ENCODE assay signal across 25 cellular contexts in the genomic region with DNA sequence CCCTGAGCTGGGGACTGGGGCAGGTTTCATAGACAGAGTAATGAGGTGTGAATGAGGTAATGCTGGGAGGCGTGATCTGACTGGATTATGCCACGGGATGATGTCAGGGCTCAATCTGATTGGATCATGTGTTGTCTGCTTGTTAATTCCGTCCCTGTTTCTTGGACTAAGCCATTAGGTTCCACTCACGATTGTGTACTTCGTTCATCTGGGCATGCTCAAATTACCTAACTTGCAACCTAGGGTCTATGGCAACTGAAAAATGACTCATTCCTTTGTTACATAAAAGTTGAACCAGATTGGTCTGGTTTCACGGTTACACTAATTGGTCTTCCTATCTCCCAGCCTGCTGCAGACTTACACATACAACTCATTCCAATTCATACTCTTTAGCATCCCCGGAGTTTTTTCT. TPM values are rescaled to one million over a fixed set of nuclear protein-coding genes. Genes with fewer than 3 reads are reported as not detected.
DNase-seq lines count a peak whose midpoint lies in the region; ATAC-seq and TF ChIP-seq lines count a peak whose summit lies in the region.
"Had no signal": no experiment of that assay in that cellular context is flagged by ENCODE, and none has a peak within 500 bp of the region (broad histone marks: within the 10 kb centered on the region; RNA-seq: fewer than 3 reads in every experiment).

No MANE protein-coding gene starts in this region.

- POLR2A ChIA-PET in activated CD4-positive, alpha-beta T cell treated with anti-CD3 and anti-CD28 coated beads for 36 hours (lab: Charles Lee), result no interaction called here

- no peaks in the 10 kb centered on the region for H3K4me1 ChIP-seq in thyroid gland
- H3K4me1 ChIP-seq: foreskin keratinocyte, SJCRH30 had no signal

- peaks cover 1% of the 10 kb centered on the region for H3K9me3 Mint-ChIP-seq in activated CD4-positive, alpha-beta T cell treated with anti-CD3 and anti-CD28 coated beads for 36 hours (ENCODE audit: low read depth)

- CTCF ChIA-PET in activated CD4-positive, alpha-beta T cell treated with anti-CD3 and anti-CD28 coated beads for 36 hours (lab: Charles Lee), result interaction anchor here (3.1 kb wide), 1 partner anchor 13 kb away, joined by 13 read pairs; no protein-coding TSS in a partner anchor

- H3K27ac Mint-ChIP-seq in activated CD4-positive, alpha-beta T cell treated with anti-CD3 and anti-CD28 coated beads for 36 hours, result no peak overlapping the region
- H3K27ac Mint-ChIP-seq: activated CD8-positive, alpha-beta T cell treated with anti-CD3 and anti-CD28 coated beads, Interleukin-2, amount 10 ng/mL, durations not matched to agents 7 days and 5 days; activated naive CD8-positive, alpha-beta T cell treated with anti-CD3 and anti-CD28 coated beads, Interleukin-2, amount 50 U/mL, for 24 hours; CD8-positive, alpha-beta T cell; WTC11 had no signal

- no peaks in the 10 kb centered on the region for H3K27me3 ChIP-seq in thyroid gland
- H3K27me3 ChIP-seq: foreskin keratinocyte, hepatocyte, SJCRH30 had no signal

- peaks cover 10% of the 10 kb centered on the region for H3K27me3 Mint-ChIP-seq in activated CD4-positive, alpha-beta T cell treated with anti-CD3 and anti-CD28 coated beads for 36 hours
- H3K27me3 Mint-ChIP-seq: brain had no signal

- H3K4me3 Mint-ChIP-seq in activated CD4-positive, alpha-beta T cell treated with anti-CD3 and anti-CD28 coated beads for 36 hours, result no peak overlapping the region
- H3K4me3 Mint-ChIP-seq: activated CD8-positive, alpha-beta T cell treated with anti-CD3 and anti-CD28 coated beads, Interleukin-2, amount 10 ng/mL, durations not matched to agents 7 days and 5 days; activated naive CD8-positive, alpha-beta T cell treated with anti-CD3 and anti-CD28 coated beads, Interleukin-2, amount 50 U/mL, for 24 hours; brain; CD8-positive, alpha-beta T cell; WTC11 had no signal

- WGBS in thyroid gland, 2 donors, result 70 to 89% methylated on average over 7 of the region's 7 CpGs

- peak; percentile 61 for ATAC-seq in activated CD4-positive, alpha-beta T cell treated with anti-CD3 and anti-CD28 coated beads for 36 hours
- ATAC-seq: activated CD8-positive, alpha-beta T cell treated with anti-CD3 and anti-CD28 coated beads, Interleukin-2, amount 10 ng/mL, durations not matched to agents 7 days and 5 days; activated naive CD8-positive, alpha-beta T cell treated with anti-CD3 and anti-CD28 coated beads, Interleukin-2, amount 50 U/mL, for 24 hours; CD8-positive, alpha-beta T cell; foreskin keratinocyte; WTC11 had no signal

- H3K9me3 ChIP-seq in thyroid gland, result no peaks in the 10 kb centered on the region
- H3K9me3 ChIP-seq: SJCRH30 had no signal

- intact Hi-C loops in activated CD4-positive, alpha-beta T cell treated with anti-CD3 and anti-CD28 coated beads for 36 hours (cut with DNase I, micrococcal nuclease), result no loop called here
- intact Hi-C loops in thyroid gland (cut with DNase I), result no loop called here

- no peak for TF ChIP-seq CTCF in fibroblast of mammary gland (conservative IDR thresholded peaks at IDR 0.05; ENCODE audit: control insufficient read depth, insufficient read depth, low read depth, low read length)
- no peak for TF ChIP-seq CTCF in thyroid gland (IDR thresholded peaks at IDR 0.05)

- H3K27ac ChIP-seq in thyroid gland, result no peak overlapping the region
- H3K27ac ChIP-seq: foreskin keratinocyte, hepatocyte, SJCRH30 had no signal

- H3K4me3 ChIP-seq in fibroblast of mammary gland (ENCODE audit: control insufficient read depth, low read depth, low read length) (no peak overlapping the region), thyroid gland (replicated peaks in 1 of 3) (no peak overlapping the region)
- H3K4me3 ChIP-seq: hepatocyte, SJCRH30 had no signal

- no peaks in the 10 kb centered on the region for H3K36me3 ChIP-seq in thyroid gland
- H3K36me3 ChIP-seq: SJCRH30 had no signal

- no peak for TF ChIP-seq POLR2A in thyroid gland (IDR thresholded peaks at IDR 0.05)

- DNase-seq in activated CD4-positive, alpha-beta T cell treated with anti-CD3 and anti-CD28 coated beads for 36 hours, result peak; percentile 34
- no peak for DNase-seq in activated CD4-positive, alpha-beta T cell treated with anti-CD3 and anti-CD28 coated beads for 4 hours
- DNase-seq in H4 (ENCODE audit: low spot score) (peak; percentile 67), NCI-H748 treated with DMSO at 0.1 percent for 48 hours (lab: John Stamatoyannopoulos, UW) (peak; percentile 31), fibroblast of mammary gland (ENCODE audit: low read depth) (peak; percentile 44), epidermal melanocyte (ENCODE audit: insufficient read length, low spot score) (no peak), thyroid gland (no peak), SIG-M5 (lab: John Stamatoyannopoulos, UW) (no peak)
- DNase-seq: activated CD8-positive, alpha-beta T cell treated with anti-CD3 and anti-CD28 coated beads, Interleukin-2, amount 10 ng/mL, durations not matched to agents 7 days and 5 days; activated naive CD8-positive, alpha-beta T cell treated with anti-CD3 and anti-CD28 coated beads, Interleukin-2, amount 50 U/mL, for 24 hours; activated T-cell treated with anti-CD3 and anti-CD28 coated beads, Interleukin-2, amount 50 U/mL, for 48 hours; CD8-positive, alpha-beta T cell; cortex of kidney; foreskin keratinocyte; KG1; NCI-H1436 treated with DMSO at 0.1 percent for 48 hours; NCI-H446; nucleus accumbens had no signal

- no peaks in the 10 kb centered on the region for H3K36me3 Mint-ChIP-seq in activated CD4-positive, alpha-beta T cell treated with anti-CD3 and anti-CD28 coated beads for 36 hours (ENCODE audit: low read depth)
- H3K36me3 Mint-ChIP-seq: brain; CD8-positive, alpha-beta T cell; WTC11 had no signal

- H3K4me1 Mint-ChIP-seq in activated CD4-positive, alpha-beta T cell treated with anti-CD3 and anti-CD28 coated beads for 36 hours, result no peaks in the 10 kb centered on the region
- H3K4me1 Mint-ChIP-seq: activated naive CD8-positive, alpha-beta T cell treated with anti-CD3 and anti-CD28 coated beads, Interleukin-2, amount 50 U/mL, for 24 hours; brain had no signal

RNA-seq across cellular contexts. Expression of gene OR10A5, which starts 20.1 kb away (rescaled TPM):
- not detected for total RNA-seq in activated CD4-positive, alpha-beta T cell treated with anti-CD3 and anti-CD28 coated beads for 36 hours
- total RNA-seq in H4 (2014; rRNA removed; shearing (Covaris generic)), result not detected in 2 replicates
- not detected for total RNA-seq in thyroid gland
- total RNA-seq: activated CD8-positive, alpha-beta T cell treated with anti-CD3 and anti-CD28 coated beads, Interleukin-2, amount 10 ng/mL, durations not matched to agents 7 days and 5 days; CD8-positive, alpha-beta T cell; foreskin keratinocyte; hepatocyte; lower leg skin; OCI-LY7; SJCRH30; T-helper 2 cell treated with Interferon-gamma antibody and Interleukin-4, amounts not matched to agents 100 ng/mL and 5 ng/mL, for 36 hours; WTC11 had no signal

RNA-seq across cellular contexts. Expression of gene OR6A2, which starts 25.9 kb away (rescaled TPM):
- under 1 TPM; 0.14 to 0.25 TPM for total RNA-seq in activated CD4-positive, alpha-beta T cell treated with anti-CD3 and anti-CD28 coated beads for 36 hours
- total RNA-seq in H4 (2014; rRNA removed; shearing (Covaris generic)), result 0.43 TPM in 1 of 2 replicates, not detected in the other
- total RNA-seq in thyroid gland, result under 1 TPM; 0.27 to 0.92 (median 0.67) TPM
- total RNA-seq: CD8-positive, alpha-beta T cell; foreskin keratinocyte; lower leg skin; SJCRH30 had no signal

RNA-seq across cellular contexts. Expression of gene OR10A2, which starts 37.5 kb away (rescaled TPM):
- not detected for total RNA-seq in activated CD4-positive, alpha-beta T cell treated with anti-CD3 and anti-CD28 coated beads for 36 hours
- not detected in 2 replicates for total RNA-seq in H4 (2014; rRNA removed; shearing (Covaris generic))
- not detected for total RNA-seq in thyroid gland
- total RNA-seq: activated CD8-positive, alpha-beta T cell treated with anti-CD3 and anti-CD28 coated beads, Interleukin-2, amount 10 ng/mL, durations not matched to agents 7 days and 5 days; CD8-positive, alpha-beta T cell; foreskin keratinocyte; hepatocyte; lower leg skin; OCI-LY7; SJCRH30; T-helper 2 cell treated with Interferon-gamma antibody and Interleukin-4, amounts not matched to agents 100 ng/mL and 5 ng/mL, for 36 hours; WTC11 had no signal

RNA-seq across cellular contexts. Expression of gene OR2AG1, which starts 42.5 kb away (rescaled TPM):
- total RNA-seq in activated CD4-positive, alpha-beta T cell treated with anti-CD3 and anti-CD28 coated beads for 36 hours, result not detected
- total RNA-seq in H4 (2014; rRNA removed; shearing (Covaris generic)), result not detected in 2 replicates
- not detected for total RNA-seq in thyroid gland
- total RNA-seq: activated CD8-positive, alpha-beta T cell treated with anti-CD3 and anti-CD28 coated beads, Interleukin-2, amount 10 ng/mL, durations not matched to agents 7 days and 5 days; CD8-positive, alpha-beta T cell; foreskin keratinocyte; lower leg skin; OCI-LY7; SJCRH30; T-helper 2 cell treated with Interferon-gamma antibody and Interleukin-4, amounts not matched to agents 100 ng/mL and 5 ng/mL, for 36 hours; WTC11 had no signal

RNA-seq across cellular contexts. Expression of gene OR10A4, which starts 51.1 kb away (rescaled TPM):
- not detected for total RNA-seq in activated CD4-positive, alpha-beta T cell treated with anti-CD3 and anti-CD28 coated beads for 36 hours
- not detected in 2 replicates for total RNA-seq in H4 (2014; rRNA removed; shearing (Covaris generic))
- total RNA-seq in thyroid gland, result not detected
- total RNA-seq: activated CD8-positive, alpha-beta T cell treated with anti-CD3 and anti-CD28 coated beads, Interleukin-2, amount 10 ng/mL, durations not matched to agents 7 days and 5 days; CD8-positive, alpha-beta T cell; foreskin keratinocyte; hepatocyte; lower leg skin; OCI-LY7; SJCRH30; T-helper 2 cell treated with Interferon-gamma antibody and Interleukin-4, amounts not matched to agents 100 ng/mL and 5 ng/mL, for 36 hours; WTC11 had no signal

Comparison
In these comparisons a context has a peak if more than half of its experiments do, and no peak if none do; other contexts are left out.
1. DNase-seq: peak in activated CD4-positive, alpha-beta T cell treated with anti-CD3 and anti-CD28 coated beads for 36 hours (single experiment), H4 (single experiment), NCI-H748 treated with DMSO at 0.1 percent for 48 hours (single experiment) and fibroblast of mammary gland (single experiment); none in activated CD4-positive, alpha-beta T cell treated with anti-CD3 and anti-CD28 coated beads for 4 hours (0 of 2), epidermal melanocyte (single experiment), thyroid gland (0 of 2) and SIG-M5 (single experiment).